Comparison of ENCODE assay signal across 23 cellular contexts in genomic region chr15:100256096-100256984, GRCh38.
"Had no signal": no experiment of that assay in that cellular context is flagged by ENCODE, and none has a peak within 500 bp of the region (broad histone marks: within the 10 kb centered on the region; RNA-seq: fewer than 3 reads in every experiment).

No MANE protein-coding gene starts in this region.

- H3K4me1 Mint-ChIP-seq: activated naive CD8-positive, alpha-beta T cell treated with anti-CD3 and anti-CD28 coated beads, Interleukin-2, amount 50 U/mL, for 24 hours; immature natural killer cell; mesothelial cell of epicardium had no signal

- H3K27ac Mint-ChIP-seq: activated naive CD8-positive, alpha-beta T cell treated with anti-CD3 and anti-CD28 coated beads, Interleukin-2, amount 50 U/mL, for 24 hours; effector memory CD8-positive, alpha-beta T cell; immature natural killer cell; mesothelial cell of epicardium; naive thymus-derived CD8-positive, alpha-beta T cell; neural progenitor cell had no signal

- H3K4me1 ChIP-seq: neural progenitor cell, prostate gland, spleen, tibial artery had no signal

- H3K9me3 ChIP-seq: body of pancreas, prostate gland, spleen, tibial artery had no signal

- H3K36me3 Mint-ChIP-seq: neural progenitor cell had no signal

- ATAC-seq: activated naive CD8-positive, alpha-beta T cell treated with anti-CD3 and anti-CD28 coated beads, Interleukin-2, amount 50 U/mL, for 24 hours; body of pancreas; effector memory CD8-positive, alpha-beta T cell; esophagus mucosa; left lobe of liver; naive thymus-derived CD8-positive, alpha-beta T cell had no signal

- H3K27me3 Mint-ChIP-seq: activated naive CD8-positive, alpha-beta T cell treated with anti-CD3 and anti-CD28 coated beads, Interleukin-2, amount 50 U/mL, for 24 hours; effector memory CD8-positive, alpha-beta T cell; naive thymus-derived CD8-positive, alpha-beta T cell had no signal

- DNase-seq: activated CD4-positive, alpha-beta T cell treated with anti-CD3 and anti-CD28 coated beads for 4 hours; activated CD4-positive, alpha-beta T cell treated with anti-CD3 and anti-CD28 coated beads, Interleukin-2, amount 50 U/mL, for 48 hours; activated naive CD4-positive, alpha-beta T cell treated with anti-CD3 and anti-CD28 coated beads, Interleukin-2, amount 50 U/mL, for 16 hours; activated naive CD8-positive, alpha-beta T cell treated with anti-CD3 and anti-CD28 coated beads, Interleukin-2, amount 50 U/mL, for 24 hours; anterior cingulate cortex; body of pancreas; caudate nucleus; effector memory CD8-positive, alpha-beta T cell; foreskin melanocyte; immature natural killer cell; naive thymus-derived CD8-positive, alpha-beta T cell; spleen; stimulated activated CD4-positive, alpha-beta T cell treated with anti-CD3 and anti-CD28 coated beads, Interleukin-4, amount 100 ng/mL, for 1 hour; stimulated activated naive CD4-positive, alpha-beta T cell treated with Interleukin-2 at 50 U/mL for 16 hours; T-helper 1 cell; T-helper 9 cell had no signal

- H3K4me3 ChIP-seq: body of pancreas, lung, neural progenitor cell, prostate gland, spleen, tibial artery had no signal

- H3K27me3 ChIP-seq: body of pancreas, neural progenitor cell, spleen, tibial artery had no signal

- H3K36me3 ChIP-seq: neural progenitor cell, prostate gland, tibial artery had no signal

- H3K27ac ChIP-seq: body of pancreas, neural progenitor cell, prostate gland, spleen, tibial artery had no signal

- H3K4me2 ChIP-seq: neural progenitor cell had no signal

- H3K9ac ChIP-seq: neural progenitor cell had no signal

- H3K9me3 Mint-ChIP-seq: effector memory CD8-positive, alpha-beta T cell; immature natural killer cell had no signal

- H3K4me3 Mint-ChIP-seq: activated naive CD8-positive, alpha-beta T cell treated with anti-CD3 and anti-CD28 coated beads, Interleukin-2, amount 50 U/mL, for 24 hours; effector memory CD8-positive, alpha-beta T cell; immature natural killer cell; mesothelial cell of epicardium; naive thymus-derived CD8-positive, alpha-beta T cell; neural progenitor cell had no signal
